ENCODE assay signal across 25 cellular contexts in the genomic region with DNA sequence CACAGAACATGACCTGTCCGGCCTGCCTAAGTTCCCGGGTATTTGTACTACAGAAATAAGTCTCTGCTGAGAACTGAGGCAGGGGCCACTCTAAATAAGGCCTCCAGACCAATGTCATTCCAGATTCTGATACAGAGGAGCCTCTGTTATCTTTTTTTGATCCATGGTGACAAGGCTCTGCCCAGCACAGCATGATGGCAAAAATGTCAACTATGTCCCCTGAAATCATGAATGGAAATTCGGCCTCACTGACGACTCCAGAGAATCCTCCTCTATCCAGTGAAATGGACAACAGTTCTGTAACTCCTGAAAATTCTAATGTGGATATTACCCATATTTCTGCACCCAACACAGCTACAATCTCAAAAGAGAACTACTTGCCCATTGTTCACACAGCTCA.
"Had no signal": no experiment of that assay in that cellular context is flagged by ENCODE, and none has a peak within 500 bp of the region (broad histone marks: within the 10 kb centered on the region; RNA-seq: fewer than 3 reads in every experiment).

No MANE protein-coding gene starts in this region.

- H3K27me3 ChIP-seq: neutrophil, pancreas, right lobe of liver, sigmoid colon, suprapubic skin, testis, tibial artery, transverse colon, upper lobe of right lung, uterus had no signal

- DNase-seq: naive thymus-derived CD8-positive, alpha-beta T cell; nephron progenitor cell; nucleus accumbens; pancreas; right cardiac atrium; right lobe of liver; sigmoid colon; small intestine; stimulated activated CD4-positive, alpha-beta T cell treated with anti-CD3 and anti-CD28 coated beads, Interleukin-12 subunit alpha, Interleukin-12 subunit beta, amount 100 ng/mL, for 4 hours; stimulated activated CD4-positive, alpha-beta T cell treated with anti-CD3 and anti-CD28 coated beads, Interleukin-1b, Interleukin-23, amount 100 ng/mL, for 48 hours; stimulated activated CD4-positive, alpha-beta T cell treated with anti-CD3 and anti-CD28 coated beads, Interleukin-4, amount 100 ng/mL, for 1 hour; stimulated activated CD4-positive, alpha-beta T cell treated with anti-CD3 and anti-CD28 coated beads, Interleukin-4, amount 100 ng/mL, for 4 hours; stimulated activated CD8-positive, alpha-beta memory T cell treated with anti-CD3 and anti-CD28 coated beads, Interleukin-4, amount 100 ng/mL, for 48 hours; stimulated activated naive CD4-positive, alpha-beta T cell; stimulated activated naive CD8-positive, alpha-beta T cell treated with anti-CD3 and anti-CD28 coated beads, Interleukin-15, amount 100 ng/mL, for 72 hours; stimulated activated naive CD8-positive, alpha-beta T cell treated with anti-CD3 and anti-CD28 coated beads, Interleukin-15, Interleukin-2, amounts not matched to agents 100 U/mL and 50 U/mL, for 24 hours; substantia nigra; testis; tibial artery; transverse colon; upper lobe of right lung; uterus had no signal

- H3K4me1 ChIP-seq: pancreas, prostate gland, right lobe of liver, sigmoid colon, suprapubic skin, testis, tibial artery, transverse colon, upper lobe of right lung, uterus had no signal

- FAIRE-seq: pancreas, small intestine had no signal

- H3K36me3 ChIP-seq: neutrophil, pancreas, prostate gland, right lobe of liver, sigmoid colon, suprapubic skin, tibial artery, transverse colon, upper lobe of right lung, uterus had no signal

- H3K9me3 ChIP-seq: neutrophil, pancreas, prostate gland, right lobe of liver, sigmoid colon, testis, tibial artery, transverse colon, upper lobe of right lung, uterus had no signal

- H3K4me3 ChIP-seq: pancreas, prostate gland, right lobe of liver, sigmoid colon, suprapubic skin, testis, tibial artery, transverse colon, upper lobe of right lung, uterus had no signal

- H3K27ac ChIP-seq: neutrophil, pancreas, prostate gland, right lobe of liver, sigmoid colon, suprapubic skin, testis, tibial artery, transverse colon, upper lobe of right lung, uterus had no signal
